Comparison of ENCODE assay signal across 10 cellular contexts in the genomic region with DNA sequence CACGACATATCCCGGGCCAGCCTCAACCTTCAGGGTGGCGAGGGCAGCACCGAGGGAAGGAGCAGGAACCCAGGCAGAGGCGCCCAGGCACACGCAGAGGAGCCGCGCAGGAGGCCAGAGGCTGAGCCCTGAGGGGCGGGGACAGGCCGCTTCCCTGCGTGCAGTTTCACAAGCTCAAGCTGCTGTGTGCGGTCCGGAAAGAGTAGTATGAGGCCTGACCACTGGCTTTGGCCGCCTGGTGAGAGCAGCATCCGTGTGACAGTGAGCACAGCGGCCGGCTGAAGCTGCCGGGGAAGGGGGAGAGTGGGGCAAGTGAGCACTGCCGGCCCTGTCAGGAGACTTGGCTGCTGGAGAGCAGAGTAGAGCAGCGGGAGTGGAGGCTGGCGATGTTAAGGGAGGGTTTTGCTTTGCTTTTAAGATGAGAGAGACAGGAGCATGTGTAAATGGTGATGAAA. TPM values are rescaled to one million over a fixed set of nuclear protein-coding genes. Genes with fewer than 3 reads are reported as not detected.
DNase-seq lines count a peak whose midpoint lies in the region; ATAC-seq and TF ChIP-seq lines count a peak whose summit lies in the region.
"Had no signal": no experiment of that assay in that cellular context is flagged by ENCODE, and none has a peak within 500 bp of the region (broad histone marks: within the 10 kb centered on the region; RNA-seq: fewer than 3 reads in every experiment).

No MANE protein-coding gene starts in this region.

- TF ChIP-seq CTCF in CD14-positive monocyte (IDR thresholded peaks at IDR 0.05) (no peak), endothelial cell (IDR thresholded peaks at IDR 0.05; ENCODE audit: unreplicated experiment) (no peak)

- H3K27ac Mint-ChIP-seq in CD14-positive monocyte (peak overlapping the region; percentile 85 to 94 (median 90)), naive B cell (peak overlapping the region in 5 of 6 donors; percentile 25 to 97 (median 88)), endothelial cell (ENCODE audit: unreplicated experiment) (no peak overlapping the region)
- peak overlapping the region; percentile 66 for H3K27ac Mint-ChIP-seq in central memory CD8-positive, alpha-beta T cell (ENCODE audit: low read depth)

- peak; percentile 86 for DNase-seq in CD14-positive monocyte (ENCODE audit: low spot score)
- no peak for DNase-seq in central memory CD8-positive, alpha-beta T cell (ENCODE audit: low spot score in 2 of 2)
- no peak for DNase-seq in naive B cell
- no peak for DNase-seq in DMS153 (lab: John Stamatoyannopoulos, UW)
- no peak for DNase-seq in endothelial cell (ENCODE audit: low spot score)
- DNase-seq in NCI-H446 (lab: John Stamatoyannopoulos, UW) = no peak
- DNase-seq: Kasumi-1 had no signal

- H3K9me3 Mint-ChIP-seq in CD14-positive monocyte (peaks cover 0 to 5% (median 1%) of the 10 kb centered on the region in 7 donors), naive B cell (no peaks in the 10 kb centered on the region), endothelial cell (ENCODE audit: unreplicated experiment) (no peaks in the 10 kb centered on the region)
- H3K9me3 Mint-ChIP-seq in central memory CD8-positive, alpha-beta T cell = no peaks in the 10 kb centered on the region

- peak; percentile 50 for ATAC-seq in HG03135 (IDR thresholded peaks at IDR 0.05; ENCODE audit: unreplicated experiment)
- no peak for ATAC-seq in central memory CD8-positive, alpha-beta T cell (replicated peaks; ENCODE audit: extremely low read depth, poor library complexity, severe bottlenecking)
- ATAC-seq in naive B cell (ENCODE audit: low read depth in 2 of 2) = peak; percentile 31 to 44
- ATAC-seq in HG03565 (IDR thresholded peaks at IDR 0.05; ENCODE audit: unreplicated experiment) = no peak

- H3K4me1 Mint-ChIP-seq in CD14-positive monocyte (peaks cover 41% of the 10 kb centered on the region), naive B cell (peaks cover 35 to 51% (median 45%) of the 10 kb centered on the region in 3 donors), endothelial cell (ENCODE audit: unreplicated experiment) (peaks cover 4% of the 10 kb centered on the region)
- peaks cover 6% of the 10 kb centered on the region for H3K4me1 Mint-ChIP-seq in central memory CD8-positive, alpha-beta T cell

- H3K4me3 Mint-ChIP-seq in CD14-positive monocyte (peak overlapping the region; percentile 43 to 88), naive B cell (peak overlapping the region; percentile 74 to 91 (median 83)), endothelial cell (ENCODE audit: unreplicated experiment) (no peak overlapping the region)
- no peak overlapping the region for H3K4me3 Mint-ChIP-seq in central memory CD8-positive, alpha-beta T cell

- intact Hi-C loops in CD14-positive monocyte (cut with micrococcal nuclease) = loop anchor here in 1 of 2 donors (10.0 kb wide), 1 partner anchor 298 kb away; a partner anchor contains a TSS

- H3K27me3 Mint-ChIP-seq in CD14-positive monocyte (ENCODE audit: low read depth in 3 of 3) (peaks cover 5 to 14% (median 11%) of the 10 kb centered on the region in 3 donors), naive B cell (no peaks in the 10 kb centered on the region), endothelial cell (ENCODE audit: unreplicated experiment) (peaks cover 11% of the 10 kb centered on the region)
- H3K27me3 Mint-ChIP-seq in central memory CD8-positive, alpha-beta T cell = no peaks in the 10 kb centered on the region

- H3K36me3 Mint-ChIP-seq in CD14-positive monocyte (peaks cover 0 to 6% of the 10 kb centered on the region in 2 donors), naive B cell (no peaks in the 10 kb centered on the region), endothelial cell (ENCODE audit: low read depth, unreplicated experiment) (no peaks in the 10 kb centered on the region)
- peaks cover 3% of the 10 kb centered on the region for H3K36me3 Mint-ChIP-seq in central memory CD8-positive, alpha-beta T cell (ENCODE audit: insufficient read depth)

RNA-seq across cellular contexts. Expression of a gene that starts 8.7 kb away (rescaled TPM):
- polyA plus RNA-seq in CD14-positive monocyte = not detected
- polyA plus RNA-seq in naive B cell (ENCODE audit: low read depth in 6 of 6) = 10 to 100 TPM in 5 of 6 donors, 1 to 10 TPM in 1; 4.7 to 39.3 (median 13.1) TPM
- 0.82 TPM for total RNA-seq in endothelial cell (ENCODE audit: unreplicated experiment)
- total RNA-seq: T-helper 2 cell treated with Interferon-gamma antibody and Interleukin-4, amounts not matched to agents 100 ng/mL and 5 ng/mL, for 36 hours had no signal

RNA-seq across cellular contexts. Expression of a gene that starts 13.8 kb away (rescaled TPM):
- polyA plus RNA-seq in CD14-positive monocyte (1 to 10 TPM in 1 of 2 donors, under 1 TPM in 1; 0.37 to 1.1 TPM), naive B cell (ENCODE audit: low read depth in 6 of 6) (1 to 10 TPM in 1 of 6 donors, under 1 TPM in 1, not detected in 4; 0.78 to 1.4 TPM)
- not detected for total RNA-seq in endothelial cell (ENCODE audit: unreplicated experiment)
- total RNA-seq: T-helper 2 cell treated with Interferon-gamma antibody and Interleukin-4, amounts not matched to agents 100 ng/mL and 5 ng/mL, for 36 hours had no signal

Comparison
In these comparisons a context has a peak if more than half of its experiments do, and no peak if none do; other contexts are left out.
1. H3K4me3 Mint-ChIP-seq: peak in CD14-positive monocyte (2 of 2) and naive B cell (8 of 8); none in central memory CD8-positive, alpha-beta T cell (single experiment) and endothelial cell (single experiment).
2. ATAC-seq: peak in HG03135 (single experiment) and naive B cell (2 of 2); none in central memory CD8-positive, alpha-beta T cell (single experiment) and HG03565 (single experiment).
3. RNA of a gene that starts 8.7 kb away (polyA plus RNA-seq): 4.7 to 39.3 TPM in naive B cell; not detected in CD14-positive monocyte; every median in the first group is over 4 times any median in the second.